In the genomic region with DNA sequence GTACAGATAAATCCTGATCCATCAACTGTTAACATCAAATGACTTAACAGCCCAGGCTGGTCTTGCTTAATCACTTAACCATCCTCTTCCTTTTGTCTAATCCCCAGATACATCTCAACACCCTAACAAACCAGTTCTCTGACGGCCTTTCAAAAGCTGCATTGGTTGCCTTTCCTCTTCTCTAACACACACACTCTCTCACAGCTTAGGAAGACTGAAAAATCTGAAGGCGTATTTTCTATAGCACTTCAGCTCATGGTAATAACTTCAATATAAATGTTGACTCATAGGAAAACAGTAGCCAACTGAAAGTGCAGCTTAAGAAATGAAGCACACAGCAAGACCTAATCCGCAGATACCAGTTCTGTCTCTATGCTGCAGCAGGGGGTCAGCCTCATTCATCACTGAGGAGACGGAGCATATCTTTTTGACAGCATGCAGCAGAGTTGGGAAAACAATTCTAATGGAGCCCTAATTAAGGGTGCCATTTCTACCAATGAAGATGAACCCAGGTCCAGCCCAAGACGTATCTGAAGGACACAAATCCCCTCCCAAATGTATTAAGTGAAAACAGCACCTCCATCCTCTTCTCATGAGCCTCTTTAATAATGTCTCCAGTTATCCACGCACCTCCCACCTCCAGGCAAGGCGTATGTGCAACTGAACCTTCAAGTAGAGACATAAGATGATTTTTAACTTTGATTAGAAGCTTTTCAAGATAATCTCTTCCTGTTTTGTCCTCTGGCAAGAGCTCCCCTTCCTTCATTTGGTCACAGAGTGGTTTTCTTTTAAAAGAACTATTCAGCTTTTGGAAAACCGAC, we compare ENCODE assay signal across 11 cellular contexts.
A peak's percentile ranks its signal among the peaks of the same experiment; 100 is the strongest.
DNase-seq lines count a peak whose midpoint lies in the region; ATAC-seq and TF ChIP-seq lines count a peak whose summit lies in the region.
"Had no signal": no experiment of that assay in that cellular context is flagged by ENCODE, and none has a peak within 500 bp of the region (broad histone marks: within the 10 kb centered on the region; RNA-seq: fewer than 3 reads in every experiment).

No MANE protein-coding gene starts in this region.

- TF ChIP-seq POLR2A in stomach (IDR thresholded peaks at IDR 0.05) = no peak

- H3K36me3 Mint-ChIP-seq in activated T-cell treated with anti-CD3 and anti-CD28 coated beads, Interleukin-2, amount 50 U/mL, for 72 hours (ENCODE audit: insufficient read depth in 2 of 2) = peaks cover 0 to 2% of the 10 kb centered on the region in 2 donors
- no peaks in the 10 kb centered on the region for H3K36me3 Mint-ChIP-seq in activated naive CD8-positive, alpha-beta T cell treated with anti-CD3 and anti-CD28 coated beads, Interleukin-2, amount 50 U/mL, for 24 hours (ENCODE audit: low read depth)

- H3K9me3 Mint-ChIP-seq in activated T-cell treated with anti-CD3 and anti-CD28 coated beads, Interleukin-2, amount 50 U/mL, for 72 hours = peaks cover 2 to 5% of the 10 kb centered on the region in 2 donors
- no peaks in the 10 kb centered on the region for H3K9me3 Mint-ChIP-seq in activated naive CD8-positive, alpha-beta T cell treated with anti-CD3 and anti-CD28 coated beads, Interleukin-2, amount 50 U/mL, for 24 hours
- H3K9me3 Mint-ChIP-seq: CD4-positive, alpha-beta T cell had no signal

- H3K27me3 Mint-ChIP-seq in activated T-cell treated with anti-CD3 and anti-CD28 coated beads, Interleukin-2, amount 50 U/mL, for 72 hours (ENCODE audit: low read depth) = peaks cover 28% of the 10 kb centered on the region
- H3K27me3 Mint-ChIP-seq in activated naive CD8-positive, alpha-beta T cell treated with anti-CD3 and anti-CD28 coated beads, Interleukin-2, amount 50 U/mL, for 24 hours = peaks cover 32% of the 10 kb centered on the region

- WGBS in stomach, 5 donors = 40 to 49% (median 47%) methylated on average over 8 of the region's 8 CpGs

- peak overlapping the region; percentile 60 to 78 for H3K4me3 Mint-ChIP-seq in activated T-cell treated with anti-CD3 and anti-CD28 coated beads, Interleukin-2, amount 50 U/mL, for 72 hours
- H3K4me3 Mint-ChIP-seq in activated naive CD8-positive, alpha-beta T cell treated with anti-CD3 and anti-CD28 coated beads, Interleukin-2, amount 50 U/mL, for 24 hours = no peak overlapping the region
- H3K4me3 Mint-ChIP-seq: CD4-positive, alpha-beta T cell had no signal

- no peak for DNase-seq in activated T-cell treated with anti-CD3 and anti-CD28 coated beads, Interleukin-2, amount 50 U/mL, for 72 hours
- no peak for DNase-seq in activated T-cell treated with anti-CD3 and anti-CD28 coated beads, Interleukin-2, amount 50 U/mL, for 48 hours
- no peak for DNase-seq in activated naive CD8-positive, alpha-beta T cell treated with anti-CD3 and anti-CD28 coated beads, Interleukin-2, amount 50 U/mL, for 24 hours
- no peak for DNase-seq in stomach
- no peak for DNase-seq in T-helper 9 cell
- no peak for DNase-seq in caudate nucleus (lab: John Stamatoyannopoulos, UW)
- DNase-seq in AG08396 (ENCODE audit: low spot score) = no peak
- DNase-seq: CD4-positive, alpha-beta T cell had no signal

- peak overlapping the region; percentile 29 for H3K27ac ChIP-seq in KOPT-K1 (ENCODE audit: low read depth, low read length, poor library complexity, severe bottlenecking)
- H3K27ac ChIP-seq in stomach = peak overlapping the region; percentile 44 to 82 (median 62)
- H3K27ac ChIP-seq in caudate nucleus (ENCODE audit: low read depth, low read length) = no peak overlapping the region
- H3K27ac ChIP-seq: tibial nerve had no signal

- no peaks in the 10 kb centered on the region for H3K9me3 ChIP-seq in KOPT-K1 (ENCODE audit: insufficient read depth, low read length, poor library complexity, severe bottlenecking)
- no peaks in the 10 kb centered on the region for H3K9me3 ChIP-seq in stomach

- no peak for TF ChIP-seq CTCF in stomach (IDR thresholded peaks at IDR 0.05)

- H3K27ac Mint-ChIP-seq in activated T-cell treated with anti-CD3 and anti-CD28 coated beads, Interleukin-2, amount 50 U/mL, for 72 hours = peak overlapping the region; percentile 26
- H3K27ac Mint-ChIP-seq in activated naive CD8-positive, alpha-beta T cell treated with anti-CD3 and anti-CD28 coated beads, Interleukin-2, amount 50 U/mL, for 24 hours = no peak overlapping the region
- H3K27ac Mint-ChIP-seq: CD4-positive, alpha-beta T cell had no signal

- peaks cover 19% of the 10 kb centered on the region for H3K4me1 Mint-ChIP-seq in activated T-cell treated with anti-CD3 and anti-CD28 coated beads, Interleukin-2, amount 50 U/mL, for 72 hours (ENCODE audit: low read depth)
- H3K4me1 Mint-ChIP-seq in activated naive CD8-positive, alpha-beta T cell treated with anti-CD3 and anti-CD28 coated beads, Interleukin-2, amount 50 U/mL, for 24 hours = peaks cover 12% of the 10 kb centered on the region

- TF ChIP-seq EP300 in stomach (IDR thresholded peaks at IDR 0.05) = no peak

- no peaks in the 10 kb centered on the region for H3K27me3 ChIP-seq in stomach

- H3K4me3 ChIP-seq in stomach = no peak overlapping the region
- H3K4me3 ChIP-seq: lung, tibial nerve had no signal

- ATAC-seq in activated T-cell treated with anti-CD3 and anti-CD28 coated beads, Interleukin-2, amount 50 U/mL, for 72 hours (replicated peaks in 1 of 2) = peak in 1 of 2 donors; percentile 53
- peak; percentile 28 for ATAC-seq in activated naive CD8-positive, alpha-beta T cell treated with anti-CD3 and anti-CD28 coated beads, Interleukin-2, amount 50 U/mL, for 24 hours

- intact Hi-C loops in stomach (cut with DNase I; ENCODE audit: low total_unique reads) = no loop called here

- H3K36me3 ChIP-seq in KOPT-K1 (ENCODE audit: insufficient read depth, low read length) (no peaks in the 10 kb centered on the region), stomach (no peaks in the 10 kb centered on the region)
- H3K36me3 ChIP-seq: tibial nerve had no signal

- H3K4me1 ChIP-seq in stomach = peaks cover 4 to 11% (median 8%) of the 10 kb centered on the region in 4 donors
- H3K4me1 ChIP-seq: tibial nerve had no signal
